Comparison of ENCODE assay signal across 8 cellular contexts in the genomic region with DNA sequence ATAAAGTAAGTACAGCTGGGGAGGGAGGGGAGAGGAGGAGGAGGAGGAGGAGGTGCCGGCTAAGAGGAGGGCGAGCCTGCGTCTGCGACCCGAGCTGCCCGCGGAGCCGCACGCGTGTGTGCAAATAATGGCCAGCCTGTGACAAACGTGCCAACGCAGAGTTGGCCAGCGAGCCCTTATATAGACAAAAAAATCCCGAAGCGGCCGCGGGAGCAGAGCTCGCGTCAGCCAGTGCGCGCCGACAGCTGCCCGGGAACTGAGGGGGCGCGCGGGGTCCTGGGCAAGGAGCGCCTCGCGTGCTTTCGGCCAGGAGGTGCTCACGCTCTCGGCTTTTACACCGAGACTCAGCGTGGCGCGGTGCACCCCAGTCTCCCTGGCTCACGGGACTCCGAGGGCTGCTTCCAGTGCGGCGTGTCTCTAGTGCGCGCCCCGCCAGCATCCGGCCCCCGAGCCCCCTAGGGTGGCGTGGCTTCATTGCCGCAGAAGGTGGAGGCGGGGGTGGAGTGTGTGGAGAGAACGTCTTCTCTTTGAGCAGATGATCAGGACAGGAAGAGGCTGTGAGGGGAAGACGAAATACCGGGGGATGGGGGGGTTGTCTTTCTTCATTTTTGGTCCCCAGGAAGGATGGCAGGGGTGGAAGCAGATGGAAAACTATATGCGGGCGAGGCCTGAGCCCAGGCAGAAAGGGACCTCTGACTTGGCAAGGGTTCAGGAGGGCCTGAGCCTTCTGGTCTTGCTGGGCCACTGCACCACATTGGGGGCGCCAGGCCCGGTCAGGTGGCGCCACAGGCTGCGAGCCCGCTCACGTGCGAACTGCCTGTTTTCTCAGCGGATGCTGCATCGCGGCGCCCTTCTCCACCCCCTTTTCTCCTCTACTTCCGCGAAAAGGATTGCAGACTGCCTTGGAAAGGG. TPM values are rescaled to one million over a fixed set of nuclear protein-coding genes. Genes with fewer than 3 reads are reported as not detected.
A peak's percentile ranks its signal among the peaks of the same experiment; 100 is the strongest.
DNase-seq lines count a peak whose midpoint lies in the region; ATAC-seq and TF ChIP-seq lines count a peak whose summit lies in the region.

No MANE protein-coding gene starts in this region.

- H3K27ac Mint-ChIP-seq in naive thymus-derived CD8-positive, alpha-beta T cell: peak overlapping the region; percentile 92 to 99 (median 97)
- H3K27ac Mint-ChIP-seq in stimulated activated memory B cell treated with anti-CD40 and anti-IgM and Interleukin-4, amounts not matched to agents 10 μg/mL and 1 μg/mL and 100 μg/mL, for 72 hours: peak overlapping the region; percentile 98

- H3K4me1 Mint-ChIP-seq in naive thymus-derived CD8-positive, alpha-beta T cell: peaks cover 31 to 64% (median 57%) of the 10 kb centered on the region in 4 donors
- peaks cover 27% of the 10 kb centered on the region for H3K4me1 Mint-ChIP-seq in stimulated activated memory B cell treated with anti-CD40 and anti-IgM and Interleukin-4, amounts not matched to agents 10 μg/mL and 1 μg/mL and 100 μg/mL, for 72 hours

- no peaks in the 10 kb centered on the region for H3K9me3 Mint-ChIP-seq in naive thymus-derived CD8-positive, alpha-beta T cell
- H3K9me3 Mint-ChIP-seq in stimulated activated memory B cell treated with anti-CD40 and anti-IgM and Interleukin-4, amounts not matched to agents 10 μg/mL and 1 μg/mL and 100 μg/mL, for 72 hours: no peaks in the 10 kb centered on the region

- peak overlapping the region; percentile 99 for H3K27ac ChIP-seq in fibroblast of lung (ENCODE audit: insufficient read depth, low read length)

- peak in 1 of 2 donors; percentile 5 for TF ChIP-seq CTCF in fibroblast of lung (conservative IDR thresholded peaks at IDR 0.05 in 1 of 2, IDR thresholded peaks at IDR 0.05 in 1 of 2; ENCODE audit: low read depth in 1 of 2, low read length in 2 of 2)

- peak; percentile 40 for ATAC-seq in GM21367 (IDR thresholded peaks at IDR 0.05; ENCODE audit: unreplicated experiment)
- ATAC-seq in naive thymus-derived CD8-positive, alpha-beta T cell: peak; percentile 78 to 84
- ATAC-seq in stimulated activated memory B cell treated with anti-CD40 and anti-IgM and Interleukin-4, amounts not matched to agents 10 μg/mL and 1 μg/mL and 100 μg/mL, for 72 hours: peak; percentile 85

- peak overlapping the region; percentile 99 for H3K9ac ChIP-seq in fibroblast of lung (ENCODE audit: insufficient read depth, low read length)

- no peaks in the 10 kb centered on the region for H3K27me3 Mint-ChIP-seq in naive thymus-derived CD8-positive, alpha-beta T cell
- H3K27me3 Mint-ChIP-seq in stimulated activated memory B cell treated with anti-CD40 and anti-IgM and Interleukin-4, amounts not matched to agents 10 μg/mL and 1 μg/mL and 100 μg/mL, for 72 hours: no peaks in the 10 kb centered on the region

- no peaks in the 10 kb centered on the region for H3K36me3 ChIP-seq in fibroblast of lung (ENCODE audit: control insufficient read depth, insufficient read depth, low read length)

- DNase-seq in CMK (ENCODE audit: low read depth) (peak; percentile 49), HT-29 (ENCODE audit: low spot score) (peak; percentile 66), OCI-M1 (lab: John Stamatoyannopoulos, UW) (peak; percentile 91), fibroblast of lung (ENCODE audit: low read depth in 2 of 2) (peak; percentile 68 to 84)
- peak; percentile 86 for DNase-seq in activated T-cell treated with anti-CD3 and anti-CD28 coated beads, Interleukin-2, amount 50 U/mL, for 48 hours
- DNase-seq in naive thymus-derived CD8-positive, alpha-beta T cell: peak; percentile 77 to 96 (median 92)

- peaks cover 3% of the 10 kb centered on the region for H3K79me2 ChIP-seq in fibroblast of lung (ENCODE audit: control insufficient read depth, insufficient read depth, low read length)

- H3K4me2 ChIP-seq in fibroblast of lung (ENCODE audit: extremely low read depth, insufficient read depth, low read length): peak overlapping the region; percentile 97

- peaks cover 7% of the 10 kb centered on the region for H3K4me1 ChIP-seq in fibroblast of lung (ENCODE audit: control insufficient read depth, extremely low read depth, insufficient read depth, low read length)

- no peaks in the 10 kb centered on the region for H4K20me1 ChIP-seq in fibroblast of lung (ENCODE audit: control insufficient read depth, extremely low read depth, insufficient read depth, low read length)

- no peaks in the 10 kb centered on the region for H3K9me3 ChIP-seq in fibroblast of lung (ENCODE audit: control insufficient read depth, insufficient read depth, low read depth, low read length)

- H3K4me3 ChIP-seq in fibroblast of lung (replicated peaks in 1 of 4; ENCODE audit: control extremely low read depth in 1 of 4, insufficient read depth in 1 of 4, low read depth in 3 of 4, low read length in 4 of 4): peak overlapping the region; percentile 57 to 80 (median 77)

- POLR2A ChIA-PET in naive thymus-derived CD8-positive, alpha-beta T cell (lab: Charles Lee): interaction anchor here (0.6 to 2.2 kb wide), 6 partner anchors 8 to 47 kb away, joined by 3 to 6 read pairs (median 3); no protein-coding TSS in a partner anchor

- no peaks in the 10 kb centered on the region for H3K27me3 ChIP-seq in fibroblast of lung (ENCODE audit: control insufficient read depth, insufficient read depth, low read length)

- peak overlapping the region; percentile 88 to 98 (median 92) for H3K4me3 Mint-ChIP-seq in naive thymus-derived CD8-positive, alpha-beta T cell
- peak overlapping the region; percentile 88 for H3K4me3 Mint-ChIP-seq in stimulated activated memory B cell treated with anti-CD40 and anti-IgM and Interleukin-4, amounts not matched to agents 10 μg/mL and 1 μg/mL and 100 μg/mL, for 72 hours

- peaks cover 0 to 35% (median 14%) of the 10 kb centered on the region in 3 donors for H3K36me3 Mint-ChIP-seq in naive thymus-derived CD8-positive, alpha-beta T cell
- H3K36me3 Mint-ChIP-seq in stimulated activated memory B cell treated with anti-CD40 and anti-IgM and Interleukin-4, amounts not matched to agents 10 μg/mL and 1 μg/mL and 100 μg/mL, for 72 hours: no peaks in the 10 kb centered on the region

- H2AFZ ChIP-seq in fibroblast of lung (ENCODE audit: low read length): peak overlapping the region; percentile 58

RNA-seq across cellular contexts. Expression of gene SLC16A7, which starts 0.7 kb away (rescaled TPM):
- total RNA-seq in HT-29 (2014; rRNA removed; shearing (Covaris generic)): 3.0 and 15.8 TPM in 2 replicates
- total RNA-seq in fibroblast of lung: 44.2 and 110 TPM in 2 replicates
- polyA plus RNA-seq in fibroblast of lung: 19.1 and 40.2 TPM in 2 replicates
- 8.1 and 19.1 TPM in 2 replicates for polyA plus RNA-seq in fibroblast of lung (2012)
- 39.2 and 85.6 TPM in 2 replicates for polyA minus RNA-seq in fibroblast of lung (ENCODE audit: low replicate concordance)
- 10 to 100 TPM; 60.7 to 65.2 TPM for total RNA-seq in naive thymus-derived CD8-positive, alpha-beta T cell
- 10 to 100 TPM; 24.9 to 27.2 (median 27.1) TPM for polyA plus RNA-seq in naive thymus-derived CD8-positive, alpha-beta T cell

Comparison
In these comparisons a context has a peak if more than half of its experiments do, and no peak if none do; other contexts are left out.
1. Peak in every context shown above with its lines: DNase-seq, ATAC-seq, H3K4me3 ChIP-seq and H3K27ac ChIP-seq.